In genomic region chr18:77223221-77223639, GRCh38 we compare ENCODE assay signal across 20 cellular contexts. TPM values are rescaled to one million over a fixed set of nuclear protein-coding genes. Genes with fewer than 3 reads are reported as not detected.
A peak's percentile ranks its signal among the peaks of the same experiment; 100 is the strongest.
DNase-seq lines count a peak whose midpoint lies in the region; ATAC-seq, FAIRE-seq and TF ChIP-seq lines count a peak whose summit lies in the region.
"Had no signal": no experiment of that assay in that cellular context is flagged by ENCODE, and none has a peak within 500 bp of the region (broad histone marks: within the 10 kb centered on the region; RNA-seq: fewer than 3 reads in every experiment).

No MANE protein-coding gene starts in this region.

- H3K4me3 Mint-ChIP-seq in WTC11, result no peak overlapping the region
- H3K4me3 Mint-ChIP-seq in stimulated activated naive B cell treated with anti-CD40 and anti-IgM and Interleukin-4, amounts not matched to agents 10 μg/mL and 1 μg/mL and 100 μg/mL, for 72 hours, result no peak overlapping the region
- H3K4me3 Mint-ChIP-seq: naive thymus-derived CD8-positive, alpha-beta T cell; T-helper 1 cell treated with Interleukin-12 subunit alpha and Interleukin-12 subunit beta and Interleukin-4 antibody, amounts not matched to agents 30 μg/mL and 1 μg/mL, for 36 hours had no signal

- intact Hi-C loops in ovary (cut with DNase I) (no loop called here), lower leg skin (cut with DNase I; ENCODE audit: low total_unique reads) (no loop called here)

- H3K27me3 ChIP-seq in keratinocyte (ENCODE audit: control insufficient read depth, extremely low read depth, insufficient read depth, low read length) (no peaks in the 10 kb centered on the region), ovary (no peaks in the 10 kb centered on the region)
- H3K27me3 ChIP-seq: uterus had no signal

- H3K9me1 ChIP-seq in keratinocyte (ENCODE audit: control insufficient read depth, extremely low read depth, insufficient read depth, low read length), result no peaks in the 10 kb centered on the region

- no peak overlapping the region for H3K9ac ChIP-seq in keratinocyte (ENCODE audit: control insufficient read depth, extremely low read depth, insufficient read depth, low read length)

- H3K4me1 ChIP-seq in keratinocyte (ENCODE audit: control insufficient read depth, extremely low read depth, insufficient read depth, low read length), result peaks cover 7% of the 10 kb centered on the region
- H3K4me1 ChIP-seq in ovary (ENCODE audit: insufficient read depth), result peaks cover 1% of the 10 kb centered on the region
- H3K4me1 ChIP-seq: lower lobe of right lung, uterus had no signal

- TF ChIP-seq EP300 in ovary (IDR thresholded peaks at IDR 0.05), result no peak

- H3K27me3 Mint-ChIP-seq in WTC11 (ENCODE audit: low read depth), result no peaks in the 10 kb centered on the region
- peaks cover 22 to 24% of the 10 kb centered on the region in 2 donors for H3K27me3 Mint-ChIP-seq in stimulated activated naive B cell treated with anti-CD40 and anti-IgM and Interleukin-4, amounts not matched to agents 10 μg/mL and 1 μg/mL and 100 μg/mL, for 72 hours

- H3K27ac ChIP-seq in keratinocyte (ENCODE audit: control insufficient read depth, insufficient read depth, low read length) (no peak overlapping the region), ovary (no peak overlapping the region)
- H3K27ac ChIP-seq: lower lobe of right lung, uterus had no signal

- H3K4me1 Mint-ChIP-seq in WTC11, result peaks cover 5% of the 10 kb centered on the region
- H3K4me1 Mint-ChIP-seq in stimulated activated naive B cell treated with anti-CD40 and anti-IgM and Interleukin-4, amounts not matched to agents 10 μg/mL and 1 μg/mL and 100 μg/mL, for 72 hours, result no peaks in the 10 kb centered on the region

- H3K9me3 Mint-ChIP-seq in WTC11, result peaks cover 5% of the 10 kb centered on the region
- peaks cover 0 to 2% of the 10 kb centered on the region in 2 donors for H3K9me3 Mint-ChIP-seq in stimulated activated naive B cell treated with anti-CD40 and anti-IgM and Interleukin-4, amounts not matched to agents 10 μg/mL and 1 μg/mL and 100 μg/mL, for 72 hours
- H3K9me3 Mint-ChIP-seq: T-helper 1 cell treated with Interleukin-12 subunit alpha and Interleukin-12 subunit beta and Interleukin-4 antibody, amounts not matched to agents 30 μg/mL and 1 μg/mL, for 36 hours had no signal

- POLR2A ChIA-PET in WTC11 (lab: Charles Lee), result no interaction called here

- 75 to 79% (median 79%) methylated on average over 5 of the region's 5 CpGs for WGBS in ovary, 3 donors
- WGBS in lower leg skin, 2 donors, result 76 to 83% methylated on average over 5 of the region's 5 CpGs

- DNase-seq in activated effector memory CD4-positive, alpha-beta T cell treated with anti-CD3 and anti-CD28 coated beads, Interleukin-2, amount 50 U/mL, for 16 hours, result peak; percentile 74
- no peak for DNase-seq in activated effector memory CD4-positive, alpha-beta T cell treated with Interleukin-2 at 50 U/mL for 16 hours
- DNase-seq in WTC11 (ENCODE audit: low spot score) (no peak), keratinocyte (ENCODE audit: low read depth, low spot score) (no peak), ovary (no peak), GM20000 (ENCODE audit: low spot score) (no peak), lower leg skin (ENCODE audit: low spot score in 2 of 2) (no peak)
- no peak for DNase-seq in stimulated activated naive B cell treated with anti-CD40 and anti-IgM and Interleukin-4, amounts not matched to agents 10 μg/mL and 1 μg/mL and 100 μg/mL, for 72 hours
- DNase-seq: amygdala; Calu3; lower lobe of right lung; naive thymus-derived CD8-positive, alpha-beta T cell; NCI-H526 treated with DMSO at 0.1 percent for 48 hours; uterus had no signal

- H2AFZ ChIP-seq in keratinocyte (ENCODE audit: control insufficient read depth, low read length), result no peak overlapping the region

- CTCF ChIA-PET in WTC11 (lab: Charles Lee), result interaction anchor here (1.7 kb wide), 1 partner anchor 11 kb away, joined by 7 read pairs; no protein-coding TSS in a partner anchor

- no peaks in the 10 kb centered on the region for H3K36me3 ChIP-seq in keratinocyte (ENCODE audit: control insufficient read depth in 2 of 2, extremely low read depth in 1 of 2, insufficient read depth in 2 of 2, low read length in 2 of 2)
- no peaks in the 10 kb centered on the region for H3K36me3 ChIP-seq in ovary
- H3K36me3 ChIP-seq: lower lobe of right lung, uterus had no signal

- H3K27ac Mint-ChIP-seq in WTC11, result no peak overlapping the region
- no peak overlapping the region for H3K27ac Mint-ChIP-seq in stimulated activated naive B cell treated with anti-CD40 and anti-IgM and Interleukin-4, amounts not matched to agents 10 μg/mL and 1 μg/mL and 100 μg/mL, for 72 hours
- H3K27ac Mint-ChIP-seq: naive thymus-derived CD8-positive, alpha-beta T cell; T-helper 1 cell treated with Interleukin-12 subunit alpha and Interleukin-12 subunit beta and Interleukin-4 antibody, amounts not matched to agents 30 μg/mL and 1 μg/mL, for 36 hours had no signal

- TF ChIP-seq CTCF in WTC11 (IDR thresholded peaks at IDR 0.05) (no peak), keratinocyte (optimal IDR thresholded peaks at IDR 0.05 in 1 of 3, IDR thresholded peaks at IDR 0.05 in 1 of 3, conservative IDR thresholded peaks at IDR 0.05 in 1 of 3; ENCODE audit: extremely low read depth in 1 of 3, insufficient read depth in 2 of 3, low read length in 3 of 3) (no peak), ovary (IDR thresholded peaks at IDR 0.05) (no peak), GM20000 (IDR thresholded peaks at IDR 0.05; ENCODE audit: extremely low read depth, missing control alignments) (no peak), lower leg skin (IDR thresholded peaks at IDR 0.05) (no peak)

- TF ChIP-seq POLR2A in ovary (IDR thresholded peaks at IDR 0.05) (no peak), lower leg skin (IDR thresholded peaks at IDR 0.05) (no peak)

- H3K9me3 ChIP-seq in keratinocyte (ENCODE audit: control insufficient read depth, low read depth, low read length) (no peaks in the 10 kb centered on the region), ovary (no peaks in the 10 kb centered on the region)
- H3K9me3 ChIP-seq: lower lobe of right lung, uterus had no signal

- no peaks in the 10 kb centered on the region for H3K79me2 ChIP-seq in keratinocyte (ENCODE audit: control insufficient read depth, insufficient read depth, low read length)

- no peak for FAIRE-seq in keratinocyte (lab: Jason Lieb, UNC)
- FAIRE-seq: frontal cortex, GM19239 had no signal

- dilution Hi-C loops in keratinocyte (cut with MboI; ENCODE audit: extremely low pct_ligation_motif_present, low sequenced_read_pairs), result no loop called here

- H3K4me3 ChIP-seq in keratinocyte (ENCODE audit: control insufficient read depth in 2 of 3, extremely low read depth in 1 of 3, insufficient read depth in 2 of 3, low read depth in 1 of 3, low read length in 3 of 3) (no peak overlapping the region), ovary (no peak overlapping the region), lower leg skin (ENCODE audit: low read depth, poor library complexity, severe bottlenecking) (no peak overlapping the region)
- H3K4me3 ChIP-seq: lower lobe of right lung, uterus had no signal

- no peaks in the 10 kb centered on the region for H4K20me1 ChIP-seq in keratinocyte (ENCODE audit: control insufficient read depth, extremely low read depth, insufficient read depth, low read length)

- H3K4me2 ChIP-seq in keratinocyte (ENCODE audit: control insufficient read depth, extremely low read depth, insufficient read depth, low read depth, low read length), result peak overlapping the region; percentile 41

- no peaks in the 10 kb centered on the region for H3K36me3 Mint-ChIP-seq in WTC11
- no peaks in the 10 kb centered on the region for H3K36me3 Mint-ChIP-seq in stimulated activated naive B cell treated with anti-CD40 and anti-IgM and Interleukin-4, amounts not matched to agents 10 μg/mL and 1 μg/mL and 100 μg/mL, for 72 hours
- H3K36me3 Mint-ChIP-seq: naive thymus-derived CD8-positive, alpha-beta T cell had no signal

- ATAC-seq in WTC11, result peak; percentile 72
- peak; percentile 44 to 66 for ATAC-seq in stimulated activated naive B cell treated with anti-CD40 and anti-IgM and Interleukin-4, amounts not matched to agents 10 μg/mL and 1 μg/mL and 100 μg/mL, for 72 hours (replicated peaks)
- ATAC-seq: lower lobe of right lung; naive thymus-derived CD8-positive, alpha-beta T cell had no signal

RNA-seq across cellular contexts. Expression of gene GALR1, which starts 26.4 kb away (rescaled TPM):
- 0.07 to 0.11 TPM (median 0.07 TPM) in 3 replicates for total RNA-seq in WTC11 (2021)
- polyA plus RNA-seq in keratinocyte, result not detected in 3 replicates
- not detected for polyA plus RNA-seq in keratinocyte (2011; ENCODE audit: low read depth)
- not detected in 2 replicates for polyA plus RNA-seq in keratinocyte (2011; cell fraction: cytosol; rRNA removed)
- not detected in 2 replicates for polyA plus RNA-seq in keratinocyte (2011; cell fraction: nucleus; rRNA removed)
- polyA plus RNA-seq in keratinocyte (2012; ENCODE audit: low replicate concordance), result not detected in 2 replicates
- not detected in 3 replicates for polyA minus RNA-seq in keratinocyte
- not detected for polyA minus RNA-seq in keratinocyte (2011; cell fraction: cytosol; rRNA and poly(A)+ RNA removed)
- not detected in 2 replicates for polyA minus RNA-seq in keratinocyte (2011; cell fraction: nucleus; rRNA and poly(A)+ RNA removed)
- under 1 TPM in 4 of 7 donors, not detected in 3; under 0.01 to 0.12 (median 0.04) TPM for total RNA-seq in ovary
- polyA plus RNA-seq in ovary, result not detected
- total RNA-seq in lower leg skin, result not detected
- total RNA-seq: Calu3; HT1080; lower lobe of right lung; naive thymus-derived CD8-positive, alpha-beta T cell; pulmonary artery endothelial cell; RPMI7951 had no signal
- polyA plus RNA-seq: naive thymus-derived CD8-positive, alpha-beta T cell had no signal
